In the genomic region with DNA sequence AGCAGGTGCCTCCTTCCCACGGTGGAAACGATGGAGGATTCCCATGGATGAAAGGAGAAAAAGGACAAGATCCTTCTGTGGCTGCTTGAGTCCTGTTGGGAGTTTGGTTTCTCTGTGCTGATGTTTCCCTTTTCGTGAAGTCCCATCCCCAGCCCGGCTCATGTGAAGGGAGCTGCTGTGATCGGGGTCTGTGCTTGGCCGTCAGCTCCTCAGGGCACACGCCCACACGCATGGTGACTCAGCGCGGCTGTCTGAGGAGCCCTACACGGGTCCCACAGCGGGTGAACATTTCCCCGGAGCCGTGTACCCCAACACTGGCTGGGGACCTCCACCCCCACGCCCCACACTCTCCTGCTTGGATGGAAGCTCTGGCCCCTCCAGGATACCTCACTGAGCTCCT, we compare ENCODE assay signal across 28 cellular contexts. TPM values are rescaled to one million over a fixed set of nuclear protein-coding genes. Genes with fewer than 3 reads are reported as not detected.
DNase-seq lines count a peak whose midpoint lies in the region; ATAC-seq, FAIRE-seq and TF ChIP-seq lines count a peak whose summit lies in the region.
"Had no signal": no experiment of that assay in that cellular context is flagged by ENCODE, and none has a peak within 500 bp of the region (broad histone marks: within the 10 kb centered on the region; RNA-seq: fewer than 3 reads in every experiment).

No MANE protein-coding gene starts in this region.

- H3F3A ChIP-seq in GM23248 (ENCODE audit: insufficient read depth) = no peaks in the 10 kb centered on the region

- peak overlapping the region; percentile 93 for H2BK12ac ChIP-seq in neuronal stem cell (ENCODE audit: low read length)

- DNase-seq in activated naive CD4-positive, alpha-beta T cell treated with Interleukin-2 at 50 U/mL for 16 hours = peak; percentile 11
- no peak for DNase-seq in activated naive CD4-positive, alpha-beta T cell (lab: John Stamatoyannopoulos, UW)
- DNase-seq in GM23248 = peak; percentile 53
- no peak for DNase-seq in K562 (ENCODE audit: extremely low read depth in 1 of 4, low spot score in 3 of 4)
- DNase-seq in neuronal stem cell (ENCODE audit: low spot score) = no peak
- DNase-seq in NCI-H2171 (lab: John Stamatoyannopoulos, UW) = no peak
- DNase-seq in left colon = no peak
- no peak for DNase-seq in erythroblast (lab: John Stamatoyannopoulos, UW)
- DNase-seq: COR-L47, H7, Kasumi-1, MV-4-11, NCI-H1105, NCI-H146, NCI-H1930, NCI-H2107, NCI-H446, NCI-H524 treated with DMSO at 0.1 percent for 48 hours, NCI-H774, SIG-M5 had no signal

- ATAC-seq in K562 (no peak; the same call in 2 of the 3 replicates), left colon (no peak)

- peak overlapping the region; percentile 98 for H2AK5ac ChIP-seq in neuronal stem cell (ENCODE audit: low read depth, low read length)

- H2BK5ac ChIP-seq in neuronal stem cell (ENCODE audit: low read length) = peak overlapping the region; percentile 82

- peaks cover 26% of the 10 kb centered on the region for H3K27me3 ChIP-seq in GM23248 (replicated peaks; ENCODE audit: insufficient read depth)
- H3K27me3 ChIP-seq in K562 (ENCODE audit: control insufficient read depth in 2 of 2, insufficient read depth in 2 of 2, low read length in 2 of 2) = peaks cover 40 to 86% of the 10 kb centered on the region in 2 experiments; a peak in 4 of 5 replicates
- peaks cover 0 to 9% (median 0%) of the 10 kb centered on the region in 3 experiments for H3K27me3 ChIP-seq in neuronal stem cell (ENCODE audit: control insufficient read depth in 3 of 3, insufficient read depth in 3 of 3, low read depth in 1 of 3, low read length in 3 of 3)

- no TSS peak for BruUV-seq in K562 (replicated peaks; lab: Mats Ljungman, UMichigan)

- H2BK120ac ChIP-seq in neuronal stem cell (ENCODE audit: low read depth, low read length) = peak overlapping the region; percentile 74

- TF ChIP-seq POLR2A in K562 (conservative IDR thresholded peaks at IDR 0.05) (no peak), erythroblast (IDR thresholded peaks at IDR 0.05; ENCODE audit: low read length) (no peak)

- no peaks in the 10 kb centered on the region for H3K9me1 ChIP-seq in K562 (ENCODE audit: control insufficient read depth, insufficient read depth, low read length)

- no peak overlapping the region for H4K91ac ChIP-seq in neuronal stem cell (ENCODE audit: low read depth, low read length, poor library complexity)

- H3K27ac ChIP-seq in GM23248 = no peak overlapping the region
- H3K27ac ChIP-seq in K562 (ENCODE audit: extremely low read depth, low read depth, low read length) = no peak overlapping the region
- H3K27ac ChIP-seq in neuronal stem cell (replicated peaks; ENCODE audit: low read length) = no peak overlapping the region

- no peak overlapping the region for H3K9ac ChIP-seq in GM23248
- no peak overlapping the region for H3K9ac ChIP-seq in K562 (ENCODE audit: insufficient read depth in 1 of 2, low read depth in 2 of 2, low read length in 2 of 2)
- no peak overlapping the region for H3K9ac ChIP-seq in neuronal stem cell (ENCODE audit: low read depth, low read length, poor library complexity)

- H2AFZ ChIP-seq in GM23248 (no peak overlapping the region), K562 (ENCODE audit: low read depth, low read length) (no peak overlapping the region), neuronal stem cell (ENCODE audit: low read length) (no peak overlapping the region)

- FAIRE-seq in K562 (lab: Jason Lieb, UNC) = no peak
- FAIRE-seq: G401.6, HepG2, RCC 7860 had no signal

- H4K20me1 ChIP-seq in GM23248 (ENCODE audit: insufficient read depth) (no peaks in the 10 kb centered on the region), K562 (replicated peaks; ENCODE audit: control insufficient read depth, insufficient read depth, low read length) (peaks cover 26% of the 10 kb centered on the region)

- intact Hi-C loops in K562 (cut with micrococcal nuclease) = no loop called here
- intact Hi-C loops in left colon (cut with DNase I, micrococcal nuclease) = no loop called here

- in situ Hi-C loops in GM23248 (cut with MboI) (no loop called here), K562 (cut with MboI) (no loop called here)

- H3K4me1 ChIP-seq in GM23248 (ENCODE audit: insufficient read depth) (no peaks in the 10 kb centered on the region), K562 (replicated peaks in 1 of 2; ENCODE audit: control insufficient read depth in 2 of 2, insufficient read depth in 2 of 2, low read length in 2 of 2) (peaks cover 0 to 28% of the 10 kb centered on the region in 2 experiments; a peak in 2 of 5 replicates), neuronal stem cell (ENCODE audit: control insufficient read depth in 2 of 2, insufficient read depth in 1 of 2, low read depth in 1 of 2, low read length in 2 of 2) (peaks cover 9 to 20% of the 10 kb centered on the region in 2 donors)

- peaks cover 3% of the 10 kb centered on the region for H3K79me1 ChIP-seq in neuronal stem cell (ENCODE audit: low read depth, low read length)

- H4K8ac ChIP-seq in neuronal stem cell (ENCODE audit: low read depth, low read length) = no peak overlapping the region

- H3K23ac ChIP-seq in neuronal stem cell (ENCODE audit: low read depth, low read length, poor library complexity) = no peak overlapping the region

- H3K4me3 ChIP-seq in GM23248 (no peak overlapping the region), K562 (no peak overlapping the region), neuronal stem cell (ENCODE audit: low read length in 2 of 2) (no peak overlapping the region)

- H3K36me3 ChIP-seq in GM23248 (ENCODE audit: low read depth) (no peaks in the 10 kb centered on the region), K562 (ENCODE audit: control insufficient read depth, insufficient read depth, low read length) (no peaks in the 10 kb centered on the region), neuronal stem cell (replicated peaks in 1 of 2; ENCODE audit: control insufficient read depth in 2 of 2, insufficient read depth in 2 of 2, low read length in 2 of 2) (no peaks in the 10 kb centered on the region)

- H3K9me3 ChIP-seq in GM23248 (ENCODE audit: low read depth) (no peaks in the 10 kb centered on the region), K562 (replicated peaks; ENCODE audit: control insufficient read depth, insufficient read depth, low read depth, low read length) (no peaks in the 10 kb centered on the region), neuronal stem cell (replicated peaks in 1 of 2; ENCODE audit: control insufficient read depth in 2 of 2, insufficient read depth in 1 of 2, low read depth in 1 of 2, low read length in 2 of 2) (no peaks in the 10 kb centered on the region)

- WGBS in GM23248 (ENCODE audit: low coverage in 1 of 2, low lambda C conversion rate in 2 of 2, missing lambda C conversion rate in 2 of 2), 2 experiments = 5 to 14% methylated on average over 11 to 15 of the region's 15 CpGs
- 1% methylated on average over 9 of the region's 15 CpGs for whole genome bisulfite sequencing in K562 (ENCODE audit: insufficient coverage, low coverage, missing lambda C conversion rate)
- no CpG with 5 or more reads among the region's 15 CpGs for WGBS in neuronal stem cell (ENCODE audit: extremely low coverage in 2 of 2, insufficient read length in 2 of 2, insufficient replicate concordance in 1 of 2), 2 donors

- TF ChIP-seq EP300 in K562 (IDR thresholded peaks at IDR 0.05; ENCODE audit: low read length) = no peak

- H3K79me2 ChIP-seq in GM23248 (ENCODE audit: insufficient read depth) (no peaks in the 10 kb centered on the region), K562 (ENCODE audit: control insufficient read depth, insufficient read depth, low read length) (no peaks in the 10 kb centered on the region)

- peak overlapping the region; percentile 91 for H3K18ac ChIP-seq in neuronal stem cell (ENCODE audit: low read length)

- no peak overlapping the region for H3K14ac ChIP-seq in neuronal stem cell (ENCODE audit: low read length)

- POLR2A ChIA-PET in K562 (lab: Yijun Ruan, JAX) = interaction anchor here (0.6 kb wide), 1 partner anchor 173 kb away, joined by 4 read pairs; no protein-coding TSS in a partner anchor

- no peak for TF ChIP-seq RAD21 in K562 (CRISPR knock-in tag; conservative IDR thresholded peaks at IDR 0.05 in 1 of 2, IDR thresholded peaks at IDR 0.05 in 1 of 2)

- no peaks in the 10 kb centered on the region for H3K9me2 ChIP-seq in GM23248 (ENCODE audit: insufficient read depth)

- no peak for TF ChIP-seq CTCF in K562 (IDR thresholded peaks at IDR 0.05 in 2 of 3, conservative IDR thresholded peaks at IDR 0.05 in 1 of 3; ENCODE audit: insufficient read depth in 2 of 3, low read depth in 1 of 3, low read length in 3 of 3)

- no peak overlapping the region for H3K4me2 ChIP-seq in GM23248 (ENCODE audit: unreplicated experiment)
- no peak overlapping the region for H3K4me2 ChIP-seq in K562 (ENCODE audit: insufficient read depth, low read length)
- H3K4me2 ChIP-seq in neuronal stem cell (ENCODE audit: insufficient read depth, low read length, poor library complexity, severe bottlenecking) = no peak overlapping the region

- no peak overlapping the region for H3K4ac ChIP-seq in neuronal stem cell (ENCODE audit: low read length)

- CTCF ChIA-PET in K562 (lab: Yijun Ruan, JAX; ENCODE audit: low intra/inter-chr PET ratio) = no interaction called here

- H2BK15ac ChIP-seq in neuronal stem cell (ENCODE audit: low read length) = peak overlapping the region; percentile 2

RNA-seq across cellular contexts. Expression of gene SSTR5, which starts 44.5 kb away (rescaled TPM):
- not detected in 2 replicates for total RNA-seq in GM23248 (2014; rRNA removed; shearing (Covaris generic))
- not detected in 2 replicates for polyA plus RNA-seq in GM23248 (2016; fragmentation: Nextera tagmentation; extraction: Ambion mirVana)
- not detected in 2 replicates for total RNA-seq in K562 (2011; cell fraction: chromatin; rRNA removed; ENCODE audit: low replicate concordance)
- total RNA-seq in K562 (2011; cell fraction: nucleolus; rRNA removed) = not detected in 2 replicates
- not detected in 2 replicates for total RNA-seq in K562 (2011; cell fraction: nucleoplasm; rRNA removed)
- not detected in 2 replicates for total RNA-seq in K562 (2014; rRNA removed)
- not detected in 2 replicates for total RNA-seq in K562 (2014; rRNA removed; fragmentation: Illumina TruSeq; extraction: Trizol)
- not detected in 2 replicates for total RNA-seq in K562 (2015; rRNA removed; fragmentation: Illumina TruSeq; extraction: Trizol)
- not detected in 2 replicates for total RNA-seq in K562 (2021)
- not detected in 2 replicates for polyA plus RNA-seq in K562 (2011; rRNA removed)
- polyA plus RNA-seq in K562 (2011; cell fraction: cytosol; rRNA removed) = not detected in 2 replicates
- not detected in 2 replicates for polyA plus RNA-seq in K562 (2011; cell fraction: nucleus; rRNA removed)
- polyA plus RNA-seq in K562 (2012) = not detected in 2 replicates
- not detected in 2 replicates for polyA plus RNA-seq in K562 (2014; fragmentation: Illumina TruSeq; extraction: Trizol)
- not detected for polyA plus RNA-seq in K562 (2014; fragmentation: Nextera tagmentation; extraction: Ambion mirVana)
- not detected in 2 replicates for polyA plus RNA-seq in K562 (2014; rRNA removed)
- not detected in 2 replicates for polyA minus RNA-seq in K562 (2011; rRNA and poly(A)+ RNA removed)
- not detected in 2 replicates for polyA minus RNA-seq in K562 (2011; cell fraction: cytosol; rRNA and poly(A)+ RNA removed)
- polyA minus RNA-seq in K562 (2011; cell fraction: nucleus; rRNA and poly(A)+ RNA removed) = not detected in 2 replicates
- polyA plus RNA-seq in neuronal stem cell (2013, experiment 1 of 2) = not detected
- not detected for polyA plus RNA-seq in neuronal stem cell (2013, experiment 2 of 2)
- total RNA-seq in left colon = under 1 TPM in 1 of 2 donors, not detected in 1; 0.25 TPM
- total RNA-seq: A172; CD4-positive, alpha-beta memory T cell; HT1080; MCF 10A had no signal
- polyA plus RNA-seq: AG04450; CD4-positive, alpha-beta memory T cell had no signal

RNA-seq across cellular contexts. Expression of gene SOX8, which starts 46.5 kb away (rescaled TPM):
- total RNA-seq in GM23248 (2014; rRNA removed; shearing (Covaris generic)) = 0.43 and 0.89 TPM in 2 replicates
- polyA plus RNA-seq in GM23248 (2016; fragmentation: Nextera tagmentation; extraction: Ambion mirVana) = 0.08 and 0.15 TPM in 2 replicates
- 0.40 and 1.9 TPM in 2 replicates for total RNA-seq in K562 (2011; cell fraction: chromatin; rRNA removed; ENCODE audit: low replicate concordance)
- total RNA-seq in K562 (2011; cell fraction: nucleolus; rRNA removed) = 0.66 and 1.3 TPM in 2 replicates
- total RNA-seq in K562 (2011; cell fraction: nucleoplasm; rRNA removed) = 0.37 and 0.38 TPM in 2 replicates
- not detected in 2 replicates for total RNA-seq in K562 (2014; rRNA removed)
- total RNA-seq in K562 (2014; rRNA removed; fragmentation: Illumina TruSeq; extraction: Trizol) = not detected in 2 replicates
- not detected in 2 replicates for total RNA-seq in K562 (2015; rRNA removed; fragmentation: Illumina TruSeq; extraction: Trizol)
- 0.07 TPM in 2 replicates for total RNA-seq in K562 (2021)
- 0.09 and 0.15 TPM in 2 replicates for polyA plus RNA-seq in K562 (2011; rRNA removed)
- 0.15 and 0.40 TPM in 2 replicates for polyA plus RNA-seq in K562 (2011; cell fraction: cytosol; rRNA removed)
- polyA plus RNA-seq in K562 (2011; cell fraction: nucleus; rRNA removed) = 0.79 and 1.9 TPM in 2 replicates
- polyA plus RNA-seq in K562 (2012) = 0.04 TPM in 2 replicates
- 0.04 TPM in 1 of 2 replicates, not detected in the other for polyA plus RNA-seq in K562 (2014; fragmentation: Illumina TruSeq; extraction: Trizol)
- not detected for polyA plus RNA-seq in K562 (2014; fragmentation: Nextera tagmentation; extraction: Ambion mirVana)
- 0.11 and 0.15 TPM in 2 replicates for polyA plus RNA-seq in K562 (2014; rRNA removed)
- polyA minus RNA-seq in K562 (2011; rRNA and poly(A)+ RNA removed) = 0.06 TPM in 1 of 2 replicates, not detected in the other
- not detected in 2 replicates for polyA minus RNA-seq in K562 (2011; cell fraction: cytosol; rRNA and poly(A)+ RNA removed)
- polyA minus RNA-seq in K562 (2011; cell fraction: nucleus; rRNA and poly(A)+ RNA removed) = 0.22 and 0.40 TPM in 2 replicates
- polyA plus RNA-seq in neuronal stem cell (2013, experiment 1 of 2) = 5.1 TPM
- polyA plus RNA-seq in neuronal stem cell (2013, experiment 2 of 2) = 5.2 TPM
- under 1 TPM; 0.31 to 0.70 TPM for total RNA-seq in left colon
- total RNA-seq: HT1080, MCF 10A had no signal
- polyA plus RNA-seq: AG04450 had no signal

RNA-seq across cellular contexts. Expression of gene LMF1, which starts 57.3 kb away (rescaled TPM):
- total RNA-seq in GM23248 (2014; rRNA removed; shearing (Covaris generic)) = 37.8 and 53.0 TPM in 2 replicates
- polyA plus RNA-seq in GM23248 (2016; fragmentation: Nextera tagmentation; extraction: Ambion mirVana) (23.1 and 24.6 TPM in 2 replicates), K562 (2011; rRNA removed) (1.0 and 1.5 TPM in 2 replicates), K562 (2014; fragmentation: Illumina TruSeq; extraction: Trizol) (1.1 TPM in 1 of 2 replicates, not detected in the other), K562 (2014; fragmentation: Nextera tagmentation; extraction: Ambion mirVana) (under 1 TPM; 0.11 TPM), K562 (2014; rRNA removed) (0.98 and 1.6 TPM in 2 replicates)
- total RNA-seq in K562 (2011; cell fraction: chromatin; rRNA removed; ENCODE audit: low replicate concordance) = 10.7 and 19.1 TPM in 2 replicates
- total RNA-seq in K562 (2011; cell fraction: nucleolus; rRNA removed) = 10.8 and 12.0 TPM in 2 replicates
- 11.5 and 12.0 TPM in 2 replicates for total RNA-seq in K562 (2011; cell fraction: nucleoplasm; rRNA removed)
- total RNA-seq in K562 (2014; rRNA removed) (0.64 and 0.86 TPM in 2 replicates), K562 (2014; rRNA removed; fragmentation: Illumina TruSeq; extraction: Trizol) (0.26 and 0.44 TPM in 2 replicates), K562 (2015; rRNA removed; fragmentation: Illumina TruSeq; extraction: Trizol) (0.41 and 0.47 TPM in 2 replicates), K562 (2021) (1.5 and 2.3 TPM in 2 replicates), left colon (10 to 100 TPM; 17.3 to 22.6 TPM)
- polyA plus RNA-seq in K562 (2011; cell fraction: cytosol; rRNA removed) = 1.7 and 3.2 TPM in 2 replicates
- polyA plus RNA-seq in K562 (2011; cell fraction: nucleus; rRNA removed) = 6.1 and 9.0 TPM in 2 replicates
- 1.1 and 4.6 TPM in 2 replicates for polyA plus RNA-seq in K562 (2012)
- 3.7 and 4.0 TPM in 2 replicates for polyA minus RNA-seq in K562 (2011; rRNA and poly(A)+ RNA removed)
- polyA minus RNA-seq in K562 (2011; cell fraction: cytosol; rRNA and poly(A)+ RNA removed) = 3.2 and 3.4 TPM in 2 replicates
- 5.8 and 7.9 TPM in 2 replicates for polyA minus RNA-seq in K562 (2011; cell fraction: nucleus; rRNA and poly(A)+ RNA removed)
- polyA plus RNA-seq in neuronal stem cell (2013, experiment 1 of 2) = 6.9 TPM
- polyA plus RNA-seq in neuronal stem cell (2013, experiment 2 of 2) = 6.7 TPM
- total RNA-seq: HT1080 had no signal

Comparison
In these comparisons a context has a peak if more than half of its experiments do, and no peak if none do; other contexts are left out.
1. DNase-seq: peak in activated naive CD4-positive, alpha-beta T cell treated with Interleukin-2 at 50 U/mL for 16 hours (single experiment) and GM23248 (single experiment); none in activated naive CD4-positive, alpha-beta T cell (0 of 4), K562 (0 of 4), neuronal stem cell (single experiment), NCI-H2171 (single experiment), left colon (0 of 2) and erythroblast (0 of 2).